22 cellular contexts compared by ENCODE assay signal in genomic region chr5:68381060-68381459, GRCh38.
DNase-seq lines count a peak whose midpoint lies in the region; ATAC-seq, FAIRE-seq and TF ChIP-seq lines count a peak whose summit lies in the region.
"Had no signal": no experiment of that assay in that cellular context is flagged by ENCODE, and none has a peak within 500 bp of the region (broad histone marks: within the 10 kb centered on the region; RNA-seq: fewer than 3 reads in every experiment).

No MANE protein-coding gene starts in this region.

- H3K9me3 Mint-ChIP-seq in activated CD4-positive, alpha-beta T cell treated with anti-CD3 and anti-CD28 coated beads for 36 hours (ENCODE audit: low read depth) = no peaks in the 10 kb centered on the region
- H3K9me3 Mint-ChIP-seq in activated T-helper 17 cell treated with anti-CD3 and anti-CD28 coated beads, Interleukin-2, amount 50 U/mL, for 72 hours = peaks cover 6% of the 10 kb centered on the region
- H3K9me3 Mint-ChIP-seq in natural killer cell treated with Interleukin-12 subunit alpha and Interleukin-12 subunit beta and Interleukin-15 and Interleukin-18, amount 100 ng/mL, for 72 hours = peaks cover 11% of the 10 kb centered on the region

- ATAC-seq in activated CD4-positive, alpha-beta T cell treated with anti-CD3 and anti-CD28 coated beads for 36 hours = peak; percentile 66
- peak; percentile 78 for ATAC-seq in activated T-helper 17 cell treated with anti-CD3 and anti-CD28 coated beads, Interleukin-2, amount 50 U/mL, for 72 hours (replicated peaks)
- peak in 1 of 2 donors; percentile 45 for ATAC-seq in natural killer cell treated with Interleukin-12 subunit alpha and Interleukin-12 subunit beta and Interleukin-15 and Interleukin-18, amount 100 ng/mL, for 72 hours
- ATAC-seq: heart right ventricle, HepG2, PC-3 had no signal

- no peak for FAIRE-seq in H54 (lab: Jason Lieb, UNC)
- FAIRE-seq: HepG2, small intestine had no signal

- H3K4me3 ChIP-seq in Jurkat, Clone E6-1 (ENCODE audit: low read length) = no peak overlapping the region
- H3K4me3 ChIP-seq: breast epithelium, heart right ventricle had no signal

- CTCF ChIA-PET in activated CD4-positive, alpha-beta T cell treated with anti-CD3 and anti-CD28 coated beads for 36 hours (lab: Charles Lee) = interaction anchor here (0.6 to 0.8 kb wide), 3 partner anchors 42 to 99 kb away, joined by 3 to 4 read pairs (median 3); no protein-coding TSS in a partner anchor

- H3K4me1 Mint-ChIP-seq in activated CD4-positive, alpha-beta T cell treated with anti-CD3 and anti-CD28 coated beads for 36 hours = peaks cover 44% of the 10 kb centered on the region
- H3K4me1 Mint-ChIP-seq in activated T-helper 17 cell treated with anti-CD3 and anti-CD28 coated beads, Interleukin-2, amount 50 U/mL, for 72 hours = peaks cover 56% of the 10 kb centered on the region
- H3K4me1 Mint-ChIP-seq in natural killer cell treated with Interleukin-12 subunit alpha and Interleukin-12 subunit beta and Interleukin-15 and Interleukin-18, amount 100 ng/mL, for 72 hours (ENCODE audit: low read depth in 2 of 2) = peaks cover 75 to 85% of the 10 kb centered on the region in 2 donors

- DNase-seq in activated CD4-positive, alpha-beta T cell treated with anti-CD3 and anti-CD28 coated beads for 36 hours = no peak
- no peak for DNase-seq in activated CD4-positive, alpha-beta T cell treated with anti-CD3 and anti-CD28 coated beads for 1 hour
- DNase-seq in Jurkat, Clone E6-1 (ENCODE audit: low read depth, low spot score) = peak; percentile 64
- no peak for DNase-seq in natural killer cell treated with Interleukin-12 subunit alpha and Interleukin-12 subunit beta and Interleukin-15 and Interleukin-18, amount 100 ng/mL, for 72 hours (ENCODE audit: low spot score)
- no peak for DNase-seq in activated effector memory CD4-positive, alpha-beta T cell treated with Interleukin-2 at 50 U/mL for 16 hours
- DNase-seq in H54 (ENCODE audit: insufficient read length, low spot score) (no peak), pons (ENCODE audit: low spot score) (no peak)
- DNase-seq: 8988T; activated CD4-positive, alpha-beta T cell treated with anti-CD3 and anti-CD28 coated beads for 48 hours; activated T-cell treated with anti-CD3 and anti-CD28 coated beads, Interleukin-2, amount 50 U/mL, for 48 hours; AML-193; Caco-2; heart right ventricle; MM.1S; NCI-H774; PC-3; SHP77 treated with DMSO at 0.1 percent for 48 hours; small intestine; stimulated activated CD4-positive, alpha-beta T cell treated with anti-CD3 and anti-CD28 coated beads, Interleukin-2, amount 100 ng/mL, for 48 hours had no signal

- H3K36me3 Mint-ChIP-seq in activated CD4-positive, alpha-beta T cell treated with anti-CD3 and anti-CD28 coated beads for 36 hours (ENCODE audit: low read depth) = no peaks in the 10 kb centered on the region
- H3K36me3 Mint-ChIP-seq in activated T-helper 17 cell treated with anti-CD3 and anti-CD28 coated beads, Interleukin-2, amount 50 U/mL, for 72 hours (ENCODE audit: low read depth) = no peaks in the 10 kb centered on the region
- H3K36me3 Mint-ChIP-seq in natural killer cell treated with Interleukin-12 subunit alpha and Interleukin-12 subunit beta and Interleukin-15 and Interleukin-18, amount 100 ng/mL, for 72 hours = peaks cover 14% of the 10 kb centered on the region

- H3K27ac Mint-ChIP-seq in activated CD4-positive, alpha-beta T cell treated with anti-CD3 and anti-CD28 coated beads for 36 hours = no peak overlapping the region
- peak overlapping the region; percentile 75 for H3K27ac Mint-ChIP-seq in activated T-helper 17 cell treated with anti-CD3 and anti-CD28 coated beads, Interleukin-2, amount 50 U/mL, for 72 hours
- H3K27ac Mint-ChIP-seq in natural killer cell treated with Interleukin-12 subunit alpha and Interleukin-12 subunit beta and Interleukin-15 and Interleukin-18, amount 100 ng/mL, for 72 hours = peak overlapping the region; percentile 98 to 99

- POLR2A ChIA-PET in activated CD4-positive, alpha-beta T cell treated with anti-CD3 and anti-CD28 coated beads for 36 hours (lab: Charles Lee) = no interaction called here

- intact Hi-C loops in activated CD4-positive, alpha-beta T cell treated with anti-CD3 and anti-CD28 coated beads for 36 hours (cut with DNase I, micrococcal nuclease) = no loop called here

- H3K4me3 Mint-ChIP-seq in activated CD4-positive, alpha-beta T cell treated with anti-CD3 and anti-CD28 coated beads for 36 hours = no peak overlapping the region
- peak overlapping the region; percentile 43 for H3K4me3 Mint-ChIP-seq in activated T-helper 17 cell treated with anti-CD3 and anti-CD28 coated beads, Interleukin-2, amount 50 U/mL, for 72 hours
- H3K4me3 Mint-ChIP-seq in natural killer cell treated with Interleukin-12 subunit alpha and Interleukin-12 subunit beta and Interleukin-15 and Interleukin-18, amount 100 ng/mL, for 72 hours = peak overlapping the region; percentile 90

- H3K27me3 Mint-ChIP-seq in activated CD4-positive, alpha-beta T cell treated with anti-CD3 and anti-CD28 coated beads for 36 hours = no peaks in the 10 kb centered on the region
- H3K27me3 Mint-ChIP-seq in activated T-helper 17 cell treated with anti-CD3 and anti-CD28 coated beads, Interleukin-2, amount 50 U/mL, for 72 hours = no peaks in the 10 kb centered on the region
- no peaks in the 10 kb centered on the region for H3K27me3 Mint-ChIP-seq in natural killer cell treated with Interleukin-12 subunit alpha and Interleukin-12 subunit beta and Interleukin-15 and Interleukin-18, amount 100 ng/mL, for 72 hours

- no peak for TF ChIP-seq POLR2A in H54 (IDR thresholded peaks at IDR 0.05; ENCODE audit: low read depth, low read length)
